Comparison of ENCODE assay signal across 8 cellular contexts in genomic region chr1:234772345-234773147, GRCh38.
DNase-seq lines count a peak whose midpoint lies in the region; ATAC-seq and TF ChIP-seq lines count a peak whose summit lies in the region.

No MANE protein-coding gene starts in this region.

- peak overlapping the region; percentile 68 for H3K9ac ChIP-seq in PC-3 (ENCODE audit: low read length)

- H3K9me3 ChIP-seq in PC-3 (ENCODE audit: low read length) (no peaks in the 10 kb centered on the region), transverse colon (no peaks in the 10 kb centered on the region)

- peak; percentile 25 for TF ChIP-seq POLR2A in transverse colon (IDR thresholded peaks at IDR 0.05)

- H3K9me2 ChIP-seq in PC-3 (replicated peaks; ENCODE audit: low read length) = no peaks in the 10 kb centered on the region

- peak overlapping the region; percentile 67 for H3K4me2 ChIP-seq in PC-3 (ENCODE audit: low read length)

- POLR2A ChIA-PET in PC-3 (lab: Charles Lee; ENCODE audit: unreplicated experiment) = interaction anchor here (0.6 kb wide), 4 partner anchors 30 to 283 kb away, joined by 3 to 5 read pairs (median 3); no protein-coding TSS in a partner anchor

- CTCF ChIA-PET in PC-3 (lab: Charles Lee) = no interaction called here

- H3K36me3 ChIP-seq in PC-3 (ENCODE audit: low read depth, low read length) (no peaks in the 10 kb centered on the region), transverse colon (no peaks in the 10 kb centered on the region)

- H3K4me1 ChIP-seq in PC-3 (ENCODE audit: insufficient read depth, low read length) (peaks cover 15% of the 10 kb centered on the region), transverse colon (peaks cover 7 to 16% (median 10%) of the 10 kb centered on the region in 4 donors)

- intact Hi-C loops in PC-3 (cut with micrococcal nuclease) = no loop called here
- intact Hi-C loops in transverse colon (cut with DNase I; ENCODE audit: low total_unique reads) = no loop called here

- no peaks in the 10 kb centered on the region for H4K20me1 ChIP-seq in PC-3 (ENCODE audit: low read length)

- in situ Hi-C loops in transverse colon (cut with MboI; ENCODE audit: low pct_ligation_motif_present in 1 of 4, low pct_unique_long_range_greater_than_20kb in 1 of 4, low sequenced_read_pairs in 3 of 4) = no loop called here

- no peaks in the 10 kb centered on the region for H3K36me3 Mint-ChIP-seq in activated T-cell treated with anti-CD3 and anti-CD28 coated beads, Interleukin-2, amount 50 U/mL, for 4 hours (ENCODE audit: insufficient read depth)
- H3K36me3 Mint-ChIP-seq in osteocyte (ENCODE audit: unreplicated experiment) = no peaks in the 10 kb centered on the region

- H3K27ac Mint-ChIP-seq in osteocyte (ENCODE audit: unreplicated experiment) = peak overlapping the region; percentile 94

- ATAC-seq in GM19025 (IDR thresholded peaks at IDR 0.05; ENCODE audit: low read depth, unreplicated experiment) (peak; percentile 94), HG03135 (IDR thresholded peaks at IDR 0.05; ENCODE audit: unreplicated experiment) (peak; percentile 84), PC-3 (peak; percentile 99)
- peak; percentile 78 to 81 for ATAC-seq in activated T-cell treated with anti-CD3 and anti-CD28 coated beads, Interleukin-2, amount 50 U/mL, for 4 hours

- TF ChIP-seq CTCF in PC-3 (conservative IDR thresholded peaks at IDR 0.05; ENCODE audit: low read depth, low read length) (no peak), osteocyte (IDR thresholded peaks at IDR 0.05) (no peak), transverse colon (IDR thresholded peaks at IDR 0.05) (no peak)

- peak overlapping the region; percentile 71 for H3K4me3 Mint-ChIP-seq in activated T-cell treated with anti-CD3 and anti-CD28 coated beads, Interleukin-2, amount 50 U/mL, for 4 hours
- peak overlapping the region; percentile 26 for H3K4me3 Mint-ChIP-seq in osteocyte (ENCODE audit: unreplicated experiment)

- H3K4me1 Mint-ChIP-seq in activated T-cell treated with anti-CD3 and anti-CD28 coated beads, Interleukin-2, amount 50 U/mL, for 4 hours (ENCODE audit: low read depth) = peaks cover 55% of the 10 kb centered on the region
- H3K4me1 Mint-ChIP-seq in osteocyte (ENCODE audit: unreplicated experiment) = peaks cover 36% of the 10 kb centered on the region

- WGBS in transverse colon (ENCODE audit: low coverage in 1 of 2), 2 donors = 40 to 46% methylated on average over 14 to 22 of the region's 22 CpGs

- H3F3A ChIP-seq in PC-3 (ENCODE audit: low read length, unreplicated experiment) = no peaks in the 10 kb centered on the region

- peak overlapping the region; percentile 93 for H3K27ac ChIP-seq in PC-3 (ENCODE audit: low read length)
- H3K27ac ChIP-seq in transverse colon = peak overlapping the region; percentile 63 to 68 (median 68)

- no peaks in the 10 kb centered on the region for H3K79me2 ChIP-seq in PC-3 (ENCODE audit: low read length)

- no peaks in the 10 kb centered on the region for H3K27me3 Mint-ChIP-seq in activated T-cell treated with anti-CD3 and anti-CD28 coated beads, Interleukin-2, amount 50 U/mL, for 4 hours (ENCODE audit: low read depth)
- H3K27me3 Mint-ChIP-seq in osteocyte (ENCODE audit: unreplicated experiment) = no peaks in the 10 kb centered on the region

- DNase-seq in AG08395 (ENCODE audit: low spot score) (peak; percentile 96), PC-3 (peak; percentile 97), fibroblast of peridontal ligament (ENCODE audit: extremely low read depth) (peak; percentile 97), osteocyte (ENCODE audit: extremely low spot score, unreplicated experiment) (peak; percentile 94), transverse colon (peak; percentile 80)
- DNase-seq in activated T-cell treated with anti-CD3 and anti-CD28 coated beads, Interleukin-2, amount 50 U/mL, for 4 hours = peak; percentile 83

- no peaks in the 10 kb centered on the region for H3K9me3 Mint-ChIP-seq in activated T-cell treated with anti-CD3 and anti-CD28 coated beads, Interleukin-2, amount 50 U/mL, for 4 hours
- no peaks in the 10 kb centered on the region for H3K9me3 Mint-ChIP-seq in osteocyte (ENCODE audit: unreplicated experiment)

- TF ChIP-seq EP300 in transverse colon (IDR thresholded peaks at IDR 0.05; ENCODE audit: low read depth) = peak; percentile 37

- H2AFZ ChIP-seq in PC-3 (ENCODE audit: low read length) = peak overlapping the region; percentile 60

- peaks cover 11% of the 10 kb centered on the region; the same call in 1 of the 2 replicates for H3K27me3 ChIP-seq in PC-3 (ENCODE audit: low read length)
- peaks cover 2% of the 10 kb centered on the region for H3K27me3 ChIP-seq in transverse colon

- no TSS peak for BruUV-seq in PC-3 (replicated peaks; lab: Mats Ljungman, UMichigan)

- H3K4me3 ChIP-seq in PC-3 (ENCODE audit: low read length) (peak overlapping the region; percentile 31), transverse colon (no peak overlapping the region)
